Comparison of ENCODE assay signal across 25 cellular contexts in the genomic region with DNA sequence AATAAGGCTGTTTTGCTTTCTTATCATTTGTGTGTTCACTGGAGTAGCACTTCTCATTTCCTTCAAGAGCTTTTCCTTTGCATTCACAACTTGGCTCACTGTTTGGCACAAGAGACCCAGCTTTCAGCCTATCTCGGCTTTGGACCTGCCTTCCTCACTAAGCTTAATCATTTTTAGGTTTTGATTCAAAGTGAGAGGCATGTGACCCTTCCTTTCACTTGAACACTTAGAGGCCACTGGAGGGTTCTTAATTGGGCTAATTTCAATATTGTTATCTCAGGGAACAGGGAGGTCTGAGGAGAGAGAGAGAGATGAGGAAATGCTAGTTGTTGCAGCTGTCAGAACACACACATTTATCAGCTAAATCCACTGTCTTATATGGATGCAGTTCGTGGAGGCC.
A peak's percentile ranks its signal among the peaks of the same experiment; 100 is the strongest.
DNase-seq lines count a peak whose midpoint lies in the region; TF ChIP-seq lines count a peak whose summit lies in the region.
"Had no signal": no experiment of that assay in that cellular context is flagged by ENCODE, and none has a peak within 500 bp of the region (broad histone marks: within the 10 kb centered on the region; RNA-seq: fewer than 3 reads in every experiment).

No MANE protein-coding gene starts in this region.

- H3K9ac ChIP-seq in BLaER1 (no peak overlapping the region; the same call in 1 of the 2 replicates), trophoblast cell (ENCODE audit: low read length) (no peak overlapping the region)

- H3K4me2 ChIP-seq in BLaER1: peak overlapping the region; percentile 44
- H3K4me2 ChIP-seq in trophoblast cell (ENCODE audit: low read length): no peak overlapping the region

- WGBS in trophoblast cell (ENCODE audit: extremely low coverage, insufficient coverage, insufficient read length): no CpG with 5 or more reads among the region's 2 CpGs

- in situ Hi-C loops in KBM-7 (cut with MboI; ENCODE audit: low pct_unique_long_range_greater_than_20kb, low sequenced_read_pairs): no loop called here

- no peak for TF ChIP-seq CTCF in progenitor cell of endocrine pancreas (IDR thresholded peaks at IDR 0.05; ENCODE audit: unreplicated experiment)

- H3K27ac Mint-ChIP-seq in progenitor cell of endocrine pancreas: peak overlapping the region; percentile 86
- H3K27ac Mint-ChIP-seq: activated CD8-positive, alpha-beta T cell treated with anti-CD3 and anti-CD28 coated beads, Interleukin-2, amount 10 ng/mL, durations not matched to agents 7 days and 5 days; CD4-positive, alpha-beta T cell had no signal

- H4K91ac ChIP-seq in trophoblast cell (ENCODE audit: low read depth, low read length): no peak overlapping the region

- H3K36me3 Mint-ChIP-seq in progenitor cell of endocrine pancreas (ENCODE audit: insufficient read depth): no peaks in the 10 kb centered on the region

- no peaks in the 10 kb centered on the region for H3K27me3 ChIP-seq in BLaER1
- H3K27me3 ChIP-seq in trophoblast cell (ENCODE audit: insufficient read depth, low read length): no peaks in the 10 kb centered on the region
- H3K27me3 ChIP-seq: cardiac muscle cell, foreskin keratinocyte, vagina had no signal

- H2BK5ac ChIP-seq in trophoblast cell (ENCODE audit: low read depth, low read length, poor library complexity): no peak overlapping the region

- H3K36me3 ChIP-seq in BLaER1 (no peaks in the 10 kb centered on the region), trophoblast cell (ENCODE audit: control insufficient read depth in 1 of 2, insufficient read depth in 2 of 2, low read length in 2 of 2) (no peaks in the 10 kb centered on the region)
- H3K36me3 ChIP-seq: cardiac muscle cell, vagina had no signal

- no peak overlapping the region for H4K8ac ChIP-seq in trophoblast cell (ENCODE audit: low read depth, low read length)

- H3K27ac ChIP-seq in BLaER1 (no peak overlapping the region), trophoblast cell (ENCODE audit: low read depth, low read length) (no peak overlapping the region)
- H3K27ac ChIP-seq: cardiac muscle cell, epithelial cell of prostate, foreskin keratinocyte, RWPE1, vagina had no signal

- H3K4me3 Mint-ChIP-seq in progenitor cell of endocrine pancreas (ENCODE audit: low read depth): no peak overlapping the region
- H3K4me3 Mint-ChIP-seq: activated CD8-positive, alpha-beta T cell treated with anti-CD3 and anti-CD28 coated beads, Interleukin-2, amount 10 ng/mL, durations not matched to agents 7 days and 5 days; CD4-positive, alpha-beta T cell had no signal

- peaks cover 6% of the 10 kb centered on the region for H3K9me3 Mint-ChIP-seq in progenitor cell of endocrine pancreas (ENCODE audit: low read depth)
- H3K9me3 Mint-ChIP-seq: CD4-positive, alpha-beta T cell had no signal

- H2AK5ac ChIP-seq in trophoblast cell (ENCODE audit: low read length): no peak overlapping the region

- H3K9me3 ChIP-seq in BLaER1 (peaks cover 21% of the 10 kb centered on the region), trophoblast cell (ENCODE audit: insufficient read depth, low read depth, low read length) (no peaks in the 10 kb centered on the region)
- H3K9me3 ChIP-seq: vagina had no signal

- no peak overlapping the region for H2AFZ ChIP-seq in trophoblast cell (ENCODE audit: insufficient read depth, low read length, poor library complexity)

- H3K4me3 ChIP-seq in BLaER1 (no peak overlapping the region), trophoblast cell (ENCODE audit: low read depth, low read length) (no peak overlapping the region)
- H3K4me3 ChIP-seq: cardiac muscle cell, dorsolateral prefrontal cortex, vagina had no signal

- no peaks in the 10 kb centered on the region for H4K20me1 ChIP-seq in BLaER1

- no peak overlapping the region for H3K18ac ChIP-seq in trophoblast cell (ENCODE audit: low read length)

- H3K23ac ChIP-seq in trophoblast cell (ENCODE audit: low read length): no peak overlapping the region

- peaks cover 19% of the 10 kb centered on the region for H3K4me1 Mint-ChIP-seq in progenitor cell of endocrine pancreas (ENCODE audit: low read depth)

- DNase-seq in KBM-7 (peak; percentile 15), erythroblast (lab: John Stamatoyannopoulos, UW) (peak; percentile 71 to 91), progenitor cell of endocrine pancreas (ENCODE audit: low spot score, unreplicated experiment) (no peak), SK-N-DZ (ENCODE audit: low spot score) (no peak), SIG-M5 treated with dmso at 0.1 percent for 504 hours (lab: John Stamatoyannopoulos, UW; ENCODE audit: unreplicated experiment) (no peak), trophoblast cell (no peak)
- DNase-seq: activated CD4-positive, CD25-positive, alpha-beta regulatory T cell treated with anti-CD3 and anti-CD28 coated beads, Interleukin-2, amount 50 U/mL, for 72 hours; activated CD8-positive, alpha-beta T cell treated with anti-CD3 and anti-CD28 coated beads, Interleukin-2, amount 10 ng/mL, durations not matched to agents 7 days and 5 days; amniotic stem cell; CD4-positive, alpha-beta T cell; dorsolateral prefrontal cortex; foreskin keratinocyte; GOT3; IMR-90; NCI-H1436; NCI-H2171 treated with DMSO at 0.1 percent for 48 hours; NCI-H748 treated with DMSO at 0.1 percent for 48 hours; occipital lobe; stimulated activated CD8-positive, alpha-beta memory T cell treated with anti-CD3 and anti-CD28 coated beads, Interleukin-4, amount 100 ng/mL, for 48 hours; T1000 had no signal

- H3K4ac ChIP-seq in trophoblast cell (ENCODE audit: low read depth, low read length): no peak overlapping the region

- H2BK12ac ChIP-seq in trophoblast cell (ENCODE audit: low read length): no peak overlapping the region

- TF ChIP-seq POLR2A in erythroblast (IDR thresholded peaks at IDR 0.05; ENCODE audit: low read length): no peak

- H3K27me3 Mint-ChIP-seq in progenitor cell of endocrine pancreas: peaks cover 6% of the 10 kb centered on the region
- H3K27me3 Mint-ChIP-seq: CD4-positive, alpha-beta T cell had no signal

- no peaks in the 10 kb centered on the region for H3K79me2 ChIP-seq in trophoblast cell (ENCODE audit: control insufficient read depth, insufficient read depth, low read length, poor library complexity)

- H3K4me1 ChIP-seq in BLaER1 (peaks cover 55% of the 10 kb centered on the region), trophoblast cell (ENCODE audit: control insufficient read depth in 1 of 2, insufficient read depth in 2 of 2, low read length in 2 of 2) (no peaks in the 10 kb centered on the region)

- no peak overlapping the region for H2BK120ac ChIP-seq in trophoblast cell (ENCODE audit: insufficient read depth, low read length, poor library complexity)

- no peak overlapping the region for H4K12ac ChIP-seq in trophoblast cell (ENCODE audit: low read depth, low read length)

- no peak overlapping the region for H3K14ac ChIP-seq in trophoblast cell (ENCODE audit: low read length)

- H3K79me1 ChIP-seq in trophoblast cell (ENCODE audit: low read length): no peaks in the 10 kb centered on the region

Comparison
In these comparisons a context has a peak if more than half of its experiments do, and no peak if none do; other contexts are left out.
1. DNase-seq: peak in KBM-7 (single experiment) and erythroblast (2 of 2); none in progenitor cell of endocrine pancreas (single experiment), SK-N-DZ (single experiment), SIG-M5 treated with dmso at 0.1 percent for 504 hours (single experiment) and trophoblast cell (0 of 2).